11 cellular contexts compared by ENCODE assay signal in the genomic region with DNA sequence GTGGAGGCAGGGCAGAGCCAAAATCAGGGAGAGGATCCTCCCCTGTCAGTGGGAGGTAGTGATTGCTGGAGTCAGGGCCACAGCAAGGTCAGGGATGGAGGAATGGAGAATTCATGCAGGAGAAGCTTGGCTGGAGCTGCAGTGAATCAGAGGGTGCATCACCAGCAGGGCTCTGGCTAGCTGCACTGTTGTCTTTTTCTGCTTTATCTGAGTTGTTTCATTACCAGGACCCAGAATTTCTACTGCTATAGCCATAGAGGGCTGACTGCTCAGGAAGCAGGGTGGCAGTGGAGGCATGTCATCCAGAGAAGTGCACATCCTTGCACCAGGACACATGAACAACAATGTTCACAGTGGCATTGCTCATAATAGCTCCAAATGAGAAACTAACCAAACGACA.
A peak's percentile ranks its signal among the peaks of the same experiment; 100 is the strongest.
DNase-seq lines count a peak whose midpoint lies in the region; TF ChIP-seq lines count a peak whose summit lies in the region.
"Had no signal": no experiment of that assay in that cellular context is flagged by ENCODE, and none has a peak within 500 bp of the region (broad histone marks: within the 10 kb centered on the region; RNA-seq: fewer than 3 reads in every experiment).

No MANE protein-coding gene starts in this region.

- no peak overlapping the region for H3K4me3 ChIP-seq in SJCRH30
- H3K4me3 ChIP-seq in fibroblast of the aortic adventitia (ENCODE audit: low read depth, low read length): no peak overlapping the region

- peak; percentile 15 for TF ChIP-seq CTCF in fibroblast of the aortic adventitia (IDR thresholded peaks at IDR 0.05; ENCODE audit: insufficient read depth, low read length)
- no peak for TF ChIP-seq CTCF in nephron progenitor cell (IDR thresholded peaks at IDR 0.05)

- H3K27ac Mint-ChIP-seq in nephron progenitor cell: peak overlapping the region; percentile 60

- no peaks in the 10 kb centered on the region for H3K9me3 ChIP-seq in SJCRH30 (replicated peaks)

- in situ Hi-C loops in G401 (cut with HindIII; ENCODE audit: low sequenced_read_pairs): no loop called here

- peaks cover 31% of the 10 kb centered on the region for H3K4me1 ChIP-seq in SJCRH30

- no peaks in the 10 kb centered on the region for H3K36me3 ChIP-seq in SJCRH30

- peak overlapping the region; percentile 60 for H3K27ac ChIP-seq in SJCRH30

- H3K27me3 Mint-ChIP-seq in nephron progenitor cell (ENCODE audit: low read depth, poor library complexity): no peaks in the 10 kb centered on the region

- peaks cover 12% of the 10 kb centered on the region for H3K4me1 Mint-ChIP-seq in nephron progenitor cell

- H3K36me3 Mint-ChIP-seq in nephron progenitor cell (ENCODE audit: low read depth): no peaks in the 10 kb centered on the region

- no peaks in the 10 kb centered on the region for H3K9me3 Mint-ChIP-seq in nephron progenitor cell

- H3K4me3 Mint-ChIP-seq in nephron progenitor cell: no peak overlapping the region

- peak; percentile 88 for DNase-seq in A172 (ENCODE audit: low spot score)
- no peak for DNase-seq in SJCRH30
- peak; percentile 95 for DNase-seq in fibroblast of the aortic adventitia (ENCODE audit: low read depth)
- DNase-seq in nephron progenitor cell: no peak
- no peak for DNase-seq in germinal center (ENCODE audit: low spot score)
- no peak for DNase-seq in SKM-1 (lab: John Stamatoyannopoulos, UW; ENCODE audit: unreplicated experiment)
- DNase-seq in foreskin melanocyte: no peak
- DNase-seq in G401 (ENCODE audit: low spot score): no peak
- DNase-seq: activated CD4-positive, alpha-beta T cell treated with anti-CD3 and anti-CD28 coated beads for 4 hours; NCI-H526 treated with DMSO at 0.1 percent for 48 hours; stimulated activated CD4-positive, alpha-beta T cell treated with anti-CD3 and anti-CD28 coated beads, Interleukin-12 subunit alpha, Interleukin-12 subunit beta, amount 100 ng/mL, for 4 hours had no signal

- H3K27me3 ChIP-seq in SJCRH30: no peaks in the 10 kb centered on the region

Comparison
In these comparisons a context has a peak if more than half of its experiments do, and no peak if none do; other contexts are left out.
1. DNase-seq: peak in A172 (single experiment) and fibroblast of the aortic adventitia (single experiment); none in SJCRH30 (0 of 2), nephron progenitor cell (single experiment), germinal center (single experiment), SKM-1 (single experiment), foreskin melanocyte (single experiment) and G401 (single experiment).